Comparison of ENCODE assay signal across 8 cellular contexts in genomic region chr17:75785016-75785769, GRCh38. TPM values are rescaled to one million over a fixed set of nuclear protein-coding genes. Genes with fewer than 3 reads are reported as not detected.
DNase-seq lines count a peak whose midpoint lies in the region; ATAC-seq and TF ChIP-seq lines count a peak whose summit lies in the region.

No MANE protein-coding gene starts in this region.

- POLR2A ChIA-PET in HEK293 (lab: Yijun Ruan, JAX), result interaction anchor here (0.6 to 4.5 kb wide), 16 partner anchors 9 to 576 kb away, joined by 3 to 38 read pairs (median 5); partner anchors contain the start of genes GALK1 and WBP2

- H2AFZ ChIP-seq in SU-DHL-6 (ENCODE audit: low read depth, low read length, severe bottlenecking), result peak overlapping the region; percentile 39

- H3F3A ChIP-seq in SU-DHL-6 (ENCODE audit: insufficient read depth), result peaks cover 44% of the 10 kb centered on the region

- H3K9me2 ChIP-seq in SU-DHL-6 (replicated peaks; ENCODE audit: insufficient read depth, low read length), result no peaks in the 10 kb centered on the region

- H3K9ac ChIP-seq in SU-DHL-6 (ENCODE audit: low read length), result peak overlapping the region; percentile 98

- peak overlapping the region; percentile 97 for H3K4me2 ChIP-seq in SU-DHL-6 (ENCODE audit: low read depth, low read length, poor library complexity, severe bottlenecking)

- WGBS in sigmoid colon, 2 donors, result 14 to 30% methylated on average over 42 of the region's 42 CpGs

- peaks cover 51% of the 10 kb centered on the region for H3K79me2 ChIP-seq in SU-DHL-6 (ENCODE audit: insufficient read depth, low read length)

- peak; percentile 95 for DNase-seq in NB4 (ENCODE audit: low read depth)
- DNase-seq in astrocyte of the hippocampus (ENCODE audit: low read depth, low spot score), result peak; percentile 97
- DNase-seq in sigmoid colon, result peak; percentile 96

- intact Hi-C loops in sigmoid colon (cut with DNase I), result loop anchor here (1.0 to 2.0 kb wide), 2 partner anchors 42 to 70 kb away; partner anchors contain the start of gene WBP2

- H3K4me3 ChIP-seq in GM08714 (ENCODE audit: low read length) (peak overlapping the region; percentile 77), HEK293 (ENCODE audit: low read depth, low read length) (peak overlapping the region; percentile 79), NB4 (ENCODE audit: low read depth, low read length) (peak overlapping the region; percentile 82), SU-DHL-6 (ENCODE audit: insufficient read depth, low read length, poor library complexity, severe bottlenecking) (peak overlapping the region; percentile 73), iPS-11a (ENCODE audit: low read depth, low read length) (peak overlapping the region; percentile 88), sigmoid colon (peak overlapping the region; percentile 74 to 85 (median 78))

- TF ChIP-seq POLR2A in NB4 (IDR thresholded peaks at IDR 0.05; ENCODE audit: extremely low read depth, insufficient read length), result peak; percentile 46
- TF ChIP-seq POLR2A in sigmoid colon (IDR thresholded peaks at IDR 0.05), result peak; percentile 67 to 81

- TF ChIP-seq CTCF in HEK293 (tag by site-specific recombination; IDR thresholded peaks at IDR 0.05) (no peak), NB4 (IDR thresholded peaks at IDR 0.05; ENCODE audit: low read depth, low read length) (no peak), SU-DHL-6 (IDR thresholded peaks at IDR 0.05; ENCODE audit: insufficient read depth, low read length, poor library complexity, severe bottlenecking) (no peak), sigmoid colon (IDR thresholded peaks at IDR 0.05) (no peak)

- H3K27ac ChIP-seq in HEK293 (ENCODE audit: extremely low read depth, low read depth, low read length), result peak overlapping the region; percentile 98
- peak overlapping the region; percentile 96 for H3K27ac ChIP-seq in SU-DHL-6 (ENCODE audit: low read depth, low read length)
- peak overlapping the region; percentile 95 to 99 (median 97) for H3K27ac ChIP-seq in sigmoid colon

- H3K36me3 ChIP-seq in HEK293 (ENCODE audit: control insufficient read depth in 2 of 2, insufficient read depth in 1 of 2, low read length in 2 of 2) (peaks cover 0 to 5% of the 10 kb centered on the region in 2 experiments; a peak in 2 of 3 replicates), SU-DHL-6 (ENCODE audit: low read length) (no peaks in the 10 kb centered on the region), sigmoid colon (no peaks in the 10 kb centered on the region)

- no peaks in the 10 kb centered on the region for H3K27me3 ChIP-seq in SU-DHL-6 (ENCODE audit: low read length)
- H3K27me3 ChIP-seq in sigmoid colon, result no peaks in the 10 kb centered on the region

- CTCF ChIA-PET in HEK293 (lab: Yijun Ruan, JAX), result interaction anchor here (0.9 to 2.5 kb wide), 7 partner anchors 9 to 77 kb away, joined by 3 to 11 read pairs (median 3); partner anchors contain the start of gene WBP2

- H3K4me1 ChIP-seq in HEK293 (ENCODE audit: control insufficient read depth, insufficient read depth, low read length) (peaks cover 12% of the 10 kb centered on the region; the same call in 1 of the 2 replicates), sigmoid colon (peaks cover 0 to 46% (median 33%) of the 10 kb centered on the region in 4 donors)

- TF ChIP-seq EP300 in sigmoid colon (IDR thresholded peaks at IDR 0.05), result peak; percentile 93 to 99 (median 98)

- no peak for ATAC-seq in GM18520 (IDR thresholded peaks at IDR 0.05; ENCODE audit: unreplicated experiment)

- no peaks in the 10 kb centered on the region for H4K20me1 ChIP-seq in SU-DHL-6 (ENCODE audit: low read depth, low read length)

- no peaks in the 10 kb centered on the region for H3K9me3 ChIP-seq in HEK293 (ENCODE audit: control insufficient read depth, insufficient read depth, low read depth, low read length)
- H3K9me3 ChIP-seq in SU-DHL-6 (ENCODE audit: insufficient read depth, low read length), result 0 out of 2 replicates have a peak, but pooled peaks cover 3% of the 10 kb centered on the region
- H3K9me3 ChIP-seq in sigmoid colon, result no peaks in the 10 kb centered on the region

TF ChIP-seq in HEK293, 187 proteins besides CTCF, POLR2A, EP300 and RAD21 (continues in another document):
- peak; percentile 94 for TF ChIP-seq ZNF121 (tag by site-specific recombination; IDR thresholded peaks at IDR 0.05)
- no peak for TF ChIP-seq ZNF529 (tag by site-specific recombination; IDR thresholded peaks at IDR 0.05; ENCODE audit: insufficient replicate concordance)
- peak; percentile 93 for TF ChIP-seq ZSCAN5A (tag by site-specific recombination; IDR thresholded peaks at IDR 0.05)
- TF ChIP-seq ZNF26 (tag by site-specific recombination; IDR thresholded peaks at IDR 0.05), result no peak
- no peak for TF ChIP-seq ZNF549 (tag by site-specific recombination; IDR thresholded peaks at IDR 0.05)
- no peak for TF ChIP-seq ZNF701 (tag by site-specific recombination; IDR thresholded peaks at IDR 0.05)
- no peak for TF ChIP-seq ZNF133 (tag by site-specific recombination; IDR thresholded peaks at IDR 0.05)
- no peak for TF ChIP-seq ZNF175 (tag by site-specific recombination; IDR thresholded peaks at IDR 0.05)
- 0 out of 2 replicates have a peak, but pooled peaks have one; percentile 20 for TF ChIP-seq REPIN1 (tag by site-specific recombination; IDR thresholded peaks at IDR 0.05; ENCODE audit: low read depth)
- no peak; the same call in 1 of the 2 replicates for TF ChIP-seq EGR2 (tag by site-specific recombination; IDR thresholded peaks at IDR 0.05; ENCODE audit: low read depth)
- TF ChIP-seq ZBTB44 (tag by site-specific recombination; IDR thresholded peaks at IDR 0.05), result no peak
- TF ChIP-seq ZNF571 (tag by site-specific recombination; IDR thresholded peaks at IDR 0.05), result no peak
- peak; percentile 97 for TF ChIP-seq PATZ1 (tag by site-specific recombination; IDR thresholded peaks at IDR 0.05)
- peak; percentile 60; the same call in 1 of the 2 replicates for TF ChIP-seq ZNF792 (tag by site-specific recombination; IDR thresholded peaks at IDR 0.05)
- TF ChIP-seq ZNF248 (tag by site-specific recombination; IDR thresholded peaks at IDR 0.05), result no peak
- peak; percentile 90 for TF ChIP-seq IKZF3 (tag by site-specific recombination; IDR thresholded peaks at IDR 0.05)
- no peak; the same call in 1 of the 2 replicates for TF ChIP-seq PRDM1 (tag by site-specific recombination; IDR thresholded peaks at IDR 0.05)
- no peak for TF ChIP-seq RBAK (tag by site-specific recombination; IDR thresholded peaks at IDR 0.05)
- no peak for TF ChIP-seq ZBTB1 (tag by site-specific recombination; IDR thresholded peaks at IDR 0.05)

RNA-seq across cellular contexts. Expression of gene UNK, which starts 0.6 kb away (rescaled TPM):
- 10 to 100 TPM; 18.9 to 29.6 (median 26.4) TPM for total RNA-seq in sigmoid colon
- 10 to 100 TPM; 12.7 to 24.4 (median 16.8) TPM for polyA plus RNA-seq in sigmoid colon

RNA-seq across cellular contexts. Expression of gene GALK1, which starts 20.2 kb away (rescaled TPM):
- total RNA-seq in sigmoid colon, result 10 to 100 TPM; 17.2 to 24.6 (median 20.3) TPM
- 10 to 100 TPM; 14.3 to 28.2 (median 14.4) TPM for polyA plus RNA-seq in sigmoid colon

RNA-seq across cellular contexts. Expression of gene UNC13D, which starts 59.0 kb away (rescaled TPM):
- 10 to 100 TPM in 2 of 4 donors, 1 to 10 TPM in 2; 4.3 to 11.4 (median 9.6) TPM for total RNA-seq in sigmoid colon
- 10 to 100 TPM in 2 of 3 donors, 1 to 10 TPM in 1; 6.0 to 61.9 (median 17.1) TPM for polyA plus RNA-seq in sigmoid colon
